8 cellular contexts compared by ENCODE assay signal in the genomic region with DNA sequence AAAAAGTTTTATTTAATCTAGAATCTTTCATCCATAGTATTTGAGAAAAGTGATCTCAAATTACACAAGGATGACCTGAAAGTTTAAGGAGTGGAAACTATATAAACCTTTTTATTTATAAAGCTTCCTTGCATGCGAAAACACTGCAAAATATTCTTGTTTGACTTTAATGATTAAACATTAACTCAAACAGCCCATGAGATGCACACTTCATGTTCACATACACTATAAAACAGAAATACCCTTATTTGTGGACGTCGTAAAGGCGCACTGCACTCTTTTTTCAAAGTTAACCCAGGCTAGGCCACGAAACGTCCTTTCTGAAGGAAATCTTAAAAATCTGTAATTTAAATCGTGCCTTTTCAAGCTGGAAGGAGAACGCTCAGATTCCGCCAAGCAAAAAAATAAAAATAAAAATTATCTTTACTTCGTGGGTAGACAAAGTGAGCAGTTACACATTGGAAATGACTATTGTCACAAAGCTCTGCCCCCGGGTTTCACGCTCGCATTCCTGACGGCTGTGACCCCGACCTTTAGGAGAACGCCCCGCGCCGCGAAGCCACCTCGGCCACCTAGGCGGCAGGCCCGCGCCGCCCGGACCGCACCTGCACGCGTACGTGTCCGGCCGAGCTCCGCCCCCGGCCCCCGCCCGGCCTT. TPM values are rescaled to one million over a fixed set of nuclear protein-coding genes. Genes with fewer than 3 reads are reported as not detected.
DNase-seq lines count a peak whose midpoint lies in the region; ATAC-seq, FAIRE-seq and TF ChIP-seq lines count a peak whose summit lies in the region.

No MANE protein-coding gene starts in this region.

- no peaks in the 10 kb centered on the region for H3K9me1 ChIP-seq in K562 (ENCODE audit: control insufficient read depth, insufficient read depth, low read length)

- peak overlapping the region; percentile 99 for H3K27ac ChIP-seq in BLaER1
- H3K27ac ChIP-seq in K562 (ENCODE audit: extremely low read depth, low read depth, low read length): peak overlapping the region; percentile 99

- ATAC-seq in K562: no peak
- no peak for ATAC-seq in memory B cell (ENCODE audit: low read depth)
- no peak for ATAC-seq in GM18517 (IDR thresholded peaks at IDR 0.05; ENCODE audit: unreplicated experiment)

- DNase-seq in Kasumi-1 (lab: John Stamatoyannopoulos, UW) (peak; percentile 11 to 48), K562 (ENCODE audit: extremely low read depth in 1 of 4, low spot score in 3 of 4) (no peak), memory B cell (ENCODE audit: low spot score in 2 of 2) (no peak), ureter (ENCODE audit: low spot score) (peak; percentile 46), posterior cingulate gyrus (no peak), NCI-H82 treated with DMSO at 0.1 percent for 48 hours (lab: John Stamatoyannopoulos, UW; ENCODE audit: unreplicated experiment) (no peak)

- TF ChIP-seq RAD21 in K562 (CRISPR knock-in tag; conservative IDR thresholded peaks at IDR 0.05 in 1 of 2, IDR thresholded peaks at IDR 0.05 in 1 of 2): no peak

- POLR2A ChIA-PET in K562 (lab: Yijun Ruan, JAX): interaction anchor here (0.6 to 4.2 kb wide), 10 partner anchors 9 to 40 kb away, joined by 3 to 35 read pairs (median 6); a partner anchor contains a TSS

- H3K4me3 Mint-ChIP-seq in memory B cell: peak overlapping the region; percentile 73

- no peak for TF ChIP-seq POLR2A in K562 (conservative IDR thresholded peaks at IDR 0.05)

- no peak for TF ChIP-seq EP300 in K562 (IDR thresholded peaks at IDR 0.05; ENCODE audit: low read length)

- peak; percentile 61 for FAIRE-seq in K562 (lab: Jason Lieb, UNC)

- H3K36me3 ChIP-seq in BLaER1 (peaks cover 40% of the 10 kb centered on the region), K562 (ENCODE audit: control insufficient read depth, insufficient read depth, low read length) (peaks cover 34% of the 10 kb centered on the region)

- intact Hi-C loops in K562 (cut with micrococcal nuclease): no loop called here
- intact Hi-C loops in posterior cingulate gyrus (cut with DNase I): loop anchor here (2.0 to 5.0 kb wide), 2 partner anchors 35 to 62 kb away; no protein-coding TSS in a partner anchor

- H3K27me3 ChIP-seq in BLaER1 (no peaks in the 10 kb centered on the region), K562 (ENCODE audit: control insufficient read depth in 2 of 2, insufficient read depth in 2 of 2, low read length in 2 of 2) (no peaks in the 10 kb centered on the region)

- H3K4me2 ChIP-seq in BLaER1: peak overlapping the region; percentile 78
- peak overlapping the region; percentile 93 for H3K4me2 ChIP-seq in K562 (ENCODE audit: insufficient read depth, low read length)

- no peaks in the 10 kb centered on the region for H3K9me3 ChIP-seq in BLaER1
- H3K9me3 ChIP-seq in K562 (replicated peaks; ENCODE audit: control insufficient read depth, insufficient read depth, low read depth, low read length): peaks cover 2% of the 10 kb centered on the region; the same call in 1 of the 2 replicates

- peak overlapping the region; percentile 96; the same call in 1 of the 2 replicates for H2AFZ ChIP-seq in K562 (ENCODE audit: low read depth, low read length)

- in situ Hi-C loops in K562 (cut with MboI): no loop called here

- CTCF ChIA-PET in K562 (lab: Yijun Ruan, JAX; ENCODE audit: low intra/inter-chr PET ratio): interaction anchor here (0.6 kb wide), 1 partner anchor 12 kb away, joined by 5 read pairs; no protein-coding TSS in a partner anchor

- no TSS peak for BruUV-seq in K562 (replicated peaks; lab: Mats Ljungman, UMichigan)

- WGBS in K562 (ENCODE audit: insufficient coverage, low coverage, missing lambda C conversion rate): 1% methylated on average over 28 of the region's 36 CpGs

- peaks cover 5% of the 10 kb centered on the region for H3K36me3 Mint-ChIP-seq in memory B cell

- H3K27ac Mint-ChIP-seq in memory B cell: peak overlapping the region; percentile 89

- TF ChIP-seq CTCF in K562 (IDR thresholded peaks at IDR 0.05 in 2 of 3, conservative IDR thresholded peaks at IDR 0.05 in 1 of 3; ENCODE audit: insufficient read depth in 2 of 3, low read depth in 1 of 3, low read length in 3 of 3): no peak

- no peaks in the 10 kb centered on the region for H3K9me3 Mint-ChIP-seq in memory B cell

- H3K27me3 Mint-ChIP-seq in memory B cell: no peaks in the 10 kb centered on the region

- peaks cover 56% of the 10 kb centered on the region for H4K20me1 ChIP-seq in BLaER1
- H4K20me1 ChIP-seq in K562 (replicated peaks; ENCODE audit: control insufficient read depth, insufficient read depth, low read length): 0 out of 2 replicates have a peak, but pooled peaks cover 3% of the 10 kb centered on the region

- H3K9ac ChIP-seq in BLaER1 (peak overlapping the region; percentile 98), K562 (ENCODE audit: insufficient read depth in 1 of 2, low read depth in 2 of 2, low read length in 2 of 2) (peak overlapping the region; percentile 92 to 99)

- H3K4me1 ChIP-seq in BLaER1 (peaks cover 19% of the 10 kb centered on the region), K562 (replicated peaks in 1 of 2; ENCODE audit: control insufficient read depth in 2 of 2, insufficient read depth in 2 of 2, low read length in 2 of 2) (peaks cover 6 to 10% of the 10 kb centered on the region in 2 experiments; a peak in 3 of 5 replicates)

- H3K4me1 Mint-ChIP-seq in memory B cell: peaks cover 10% of the 10 kb centered on the region

- H3K4me3 ChIP-seq in BLaER1: peak overlapping the region; percentile 100
- peak overlapping the region; percentile 94 for H3K4me3 ChIP-seq in K562

- H3K79me2 ChIP-seq in K562 (ENCODE audit: control insufficient read depth, insufficient read depth, low read length): peaks cover 56% of the 10 kb centered on the region

RNA-seq across cellular contexts. Expression of a gene that starts 0.7 kb away (rescaled TPM):
- total RNA-seq in K562 (2011; cell fraction: chromatin; rRNA removed; ENCODE audit: low replicate concordance): 23.5 and 25.5 TPM in 2 replicates
- total RNA-seq in K562 (2011; cell fraction: nucleolus; rRNA removed): 19.7 and 21.8 TPM in 2 replicates
- 26.0 and 35.7 TPM in 2 replicates for total RNA-seq in K562 (2011; cell fraction: nucleoplasm; rRNA removed)
- total RNA-seq in K562 (2014; rRNA removed) (46.1 and 60.8 TPM in 2 replicates), K562 (2014; rRNA removed; fragmentation: Illumina TruSeq; extraction: Trizol) (32.1 and 33.9 TPM in 2 replicates), K562 (2015; rRNA removed; fragmentation: Illumina TruSeq; extraction: Trizol) (39.0 and 40.1 TPM in 2 replicates), K562 (2021) (67.4 and 76.0 TPM in 2 replicates), ureter (70.9 TPM)
- polyA plus RNA-seq in K562 (2011; rRNA removed) (51.6 and 56.9 TPM in 2 replicates), K562 (2014; fragmentation: Illumina TruSeq; extraction: Trizol) (47.8 and 56.3 TPM in 2 replicates), K562 (2014; fragmentation: Nextera tagmentation; extraction: Ambion mirVana) (1 to 10 TPM; 3.3 to 5.4 TPM), K562 (2014; rRNA removed) (59.4 and 64.2 TPM in 2 replicates)
- polyA plus RNA-seq in K562 (2011; cell fraction: cytosol; rRNA removed): 89.9 and 202 TPM in 2 replicates
- 47.2 and 74.0 TPM in 2 replicates for polyA plus RNA-seq in K562 (2011; cell fraction: nucleus; rRNA removed)
- 53.3 and 56.9 TPM in 2 replicates for polyA plus RNA-seq in K562 (2012)
- 25.2 and 36.1 TPM in 2 replicates for polyA minus RNA-seq in K562 (2011; rRNA and poly(A)+ RNA removed)
- polyA minus RNA-seq in K562 (2011; cell fraction: cytosol; rRNA and poly(A)+ RNA removed): 38.3 and 40.4 TPM in 2 replicates
- polyA minus RNA-seq in K562 (2011; cell fraction: nucleus; rRNA and poly(A)+ RNA removed): 12.5 and 15.2 TPM in 2 replicates

RNA-seq across cellular contexts. Expression of a gene that starts 12.6 kb away (rescaled TPM):
- total RNA-seq in K562 (2011; cell fraction: chromatin; rRNA removed; ENCODE audit: low replicate concordance): 57.5 and 90.0 TPM in 2 replicates
- total RNA-seq in K562 (2011; cell fraction: nucleolus; rRNA removed): 40.9 and 42.5 TPM in 2 replicates
- total RNA-seq in K562 (2011; cell fraction: nucleoplasm; rRNA removed): 74.6 and 88.2 TPM in 2 replicates
- 48.6 and 65.2 TPM in 2 replicates for total RNA-seq in K562 (2014; rRNA removed)
- 44.1 and 46.7 TPM in 2 replicates for total RNA-seq in K562 (2014; rRNA removed; fragmentation: Illumina TruSeq; extraction: Trizol)
- 43.7 and 47.3 TPM in 2 replicates for total RNA-seq in K562 (2015; rRNA removed; fragmentation: Illumina TruSeq; extraction: Trizol)
- 56.5 TPM in 2 replicates for total RNA-seq in K562 (2021)
- 53.8 and 71.5 TPM in 2 replicates for polyA plus RNA-seq in K562 (2011; rRNA removed)
- polyA plus RNA-seq in K562 (2011; cell fraction: cytosol; rRNA removed): 57.4 and 73.3 TPM in 2 replicates
- polyA plus RNA-seq in K562 (2011; cell fraction: nucleus; rRNA removed): 29.5 and 30.0 TPM in 2 replicates
- 53.7 and 58.0 TPM in 2 replicates for polyA plus RNA-seq in K562 (2012)
- 55.4 and 56.2 TPM in 2 replicates for polyA plus RNA-seq in K562 (2014; fragmentation: Illumina TruSeq; extraction: Trizol)
- polyA plus RNA-seq in K562 (2014; fragmentation: Nextera tagmentation; extraction: Ambion mirVana): 10 to 100 TPM; 41.3 to 42.6 TPM
- 50.2 and 53.0 TPM in 2 replicates for polyA plus RNA-seq in K562 (2014; rRNA removed)
- 80.6 and 119 TPM in 2 replicates for polyA minus RNA-seq in K562 (2011; rRNA and poly(A)+ RNA removed)
- polyA minus RNA-seq in K562 (2011; cell fraction: cytosol; rRNA and poly(A)+ RNA removed): 54.8 and 64.5 TPM in 2 replicates
- 20.1 and 30.9 TPM in 2 replicates for polyA minus RNA-seq in K562 (2011; cell fraction: nucleus; rRNA and poly(A)+ RNA removed)
- 57.7 TPM for total RNA-seq in ureter

Comparison
In these comparisons a context has a peak if more than half of its experiments do, and no peak if none do; other contexts are left out.
1. DNase-seq: peak in Kasumi-1 (2 of 2) and ureter (single experiment); none in K562 (0 of 4), memory B cell (0 of 2), posterior cingulate gyrus (0 of 10) and NCI-H82 treated with DMSO at 0.1 percent for 48 hours (single experiment).